ENCODE assay signal across 39 cellular contexts in the genomic region with DNA sequence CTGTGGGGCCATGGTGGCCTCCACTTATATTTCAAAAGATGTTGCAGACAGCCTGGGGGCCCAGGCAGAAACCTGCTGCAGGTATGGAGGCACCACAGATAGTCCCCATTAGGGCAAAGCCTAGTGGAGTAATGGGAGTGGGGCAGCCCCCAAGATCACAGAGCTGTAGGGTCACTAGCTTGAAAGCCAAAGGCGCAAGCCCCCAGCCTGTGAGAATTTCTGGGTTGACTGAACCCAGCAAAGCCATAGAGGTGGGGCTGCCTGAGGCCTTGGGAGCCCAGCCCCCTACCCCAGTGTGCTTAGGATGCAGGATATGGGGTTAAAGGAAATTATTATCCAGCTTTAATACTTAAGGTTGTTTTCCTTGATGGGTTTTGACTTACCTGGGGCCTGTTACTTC.
"Had no signal": no experiment of that assay in that cellular context is flagged by ENCODE, and none has a peak within 500 bp of the region (broad histone marks: within the 10 kb centered on the region; RNA-seq: fewer than 3 reads in every experiment).

No MANE protein-coding gene starts in this region.

- H3K4me3 ChIP-seq: adrenal gland, ascending aorta, body of pancreas, breast epithelium, cardiac muscle cell had no signal

- H3K27me3 Mint-ChIP-seq: activated naive CD4-positive, alpha-beta T cell treated with anti-CD3 and anti-CD28 coated beads, Interleukin-2, amount 10 ng/mL, durations not matched to agents 7 days and 5 days; activated naive CD4-positive, alpha-beta T cell treated with anti-CD3 and anti-CD28 coated beads, Interleukin-2, amount 50 U/mL, for 24 hours; activated naive CD8-positive, alpha-beta T cell; activated naive CD8-positive, alpha-beta T cell treated with anti-CD3 and anti-CD28 coated beads for 36 hours; activated naive CD8-positive, alpha-beta T cell treated with anti-CD3 and anti-CD28 coated beads, Interleukin-2, amount 10 ng/mL, durations not matched to agents 7 days and 5 days; activated naive CD8-positive, alpha-beta T cell treated with anti-CD3 and anti-CD28 coated beads, Interleukin-2, amount 50 U/mL, for 24 hours; activated T-cell treated with anti-CD3 and anti-CD28 coated beads, Interleukin-2, amount 50 U/mL, for 24 hours; activated T-helper 17 cell treated with anti-CD3 and anti-CD28 coated beads, Interleukin-2, amount 50 U/mL, for 72 hours; central memory CD8-positive, alpha-beta T cell had no signal

- FAIRE-seq: astrocyte, bronchial epithelial cell had no signal

- H3K9me3 Mint-ChIP-seq: activated naive CD4-positive, alpha-beta T cell treated with anti-CD3 and anti-CD28 coated beads for 36 hours; activated naive CD4-positive, alpha-beta T cell treated with anti-CD3 and anti-CD28 coated beads, Interleukin-2, amount 10 ng/mL, durations not matched to agents 7 days and 5 days; activated naive CD4-positive, alpha-beta T cell treated with anti-CD3 and anti-CD28 coated beads, Interleukin-2, amount 50 U/mL, for 24 hours; activated naive CD4-positive, alpha-beta T cell treated with anti-CD3 and anti-CD28 coated beads, Interleukin-2, amount 50 U/mL, for 72 hours; activated naive CD8-positive, alpha-beta T cell treated with anti-CD3 and anti-CD28 coated beads for 36 hours; activated naive CD8-positive, alpha-beta T cell treated with anti-CD3 and anti-CD28 coated beads, Interleukin-2, amount 50 U/mL, for 24 hours; activated T-cell treated with anti-CD3 and anti-CD28 coated beads, Interleukin-2, amount 50 U/mL, for 24 hours; activated T-cell treated with anti-CD3 and anti-CD28 coated beads, Interleukin-2, amount 50 U/mL, for 72 hours; activated T-helper 1 cell treated with anti-CD3 and anti-CD28 coated beads, Interleukin-12 subunit alpha, Interleukin-12 subunit beta, Interleukin-2, Interleukin-4 antibody, amounts not matched to agents 30 ng/mL and 10 ng/mL and 1 ng/mL, durations not matched to agents 14 hours and 24 hours and 36 hours; activated T-helper 2 cell treated with anti-CD3 and anti-CD28 coated beads, Interferon-gamma antibody, Interleukin-2, Interleukin-4, amounts not matched to agents 10 μg/mL and 5 μg/mL and 100 μg/mL, durations not matched to agents 14 hours and 24 hours and 36 hours had no signal

- H3K4me1 Mint-ChIP-seq: activated naive CD4-positive, alpha-beta T cell treated with anti-CD3 and anti-CD28 coated beads, Interleukin-2, amount 10 ng/mL, durations not matched to agents 7 days and 5 days; activated naive CD4-positive, alpha-beta T cell treated with anti-CD3 and anti-CD28 coated beads, Interleukin-2, amount 50 U/mL, for 24 hours; activated naive CD8-positive, alpha-beta T cell treated with anti-CD3 and anti-CD28 coated beads for 36 hours; activated naive CD8-positive, alpha-beta T cell treated with anti-CD3 and anti-CD28 coated beads, Interleukin-2, amount 10 ng/mL, durations not matched to agents 7 days and 5 days; activated naive CD8-positive, alpha-beta T cell treated with anti-CD3 and anti-CD28 coated beads, Interleukin-2, amount 50 U/mL, for 24 hours; activated T-helper 17 cell treated with anti-CD3 and anti-CD28 coated beads, Interleukin-2, amount 50 U/mL, for 72 hours; central memory CD8-positive, alpha-beta T cell had no signal

- ATAC-seq: activated naive CD4-positive, alpha-beta T cell treated with anti-CD3 and anti-CD28 coated beads, Interleukin-2, amount 50 U/mL, for 72 hours; activated naive CD8-positive, alpha-beta T cell treated with anti-CD3 and anti-CD28 coated beads, Interleukin-2, amount 50 U/mL, for 24 hours; activated T-cell treated with anti-CD3 and anti-CD28 coated beads, Interleukin-2, amount 50 U/mL, for 4 hours; activated T-cell treated with anti-CD3 and anti-CD28 coated beads, Interleukin-2, amount 50 U/mL, for 72 hours; activated T-helper 17 cell treated with anti-CD3 and anti-CD28 coated beads, Interleukin-2, amount 50 U/mL, for 72 hours; body of pancreas had no signal

- H3K27ac ChIP-seq: adrenal gland, ascending aorta, body of pancreas, brain microvascular endothelial cell, breast epithelium, cardiac muscle cell had no signal

- H3K27me3 ChIP-seq: adrenal gland, ascending aorta, body of pancreas, brain microvascular endothelial cell, breast epithelium, cardiac muscle cell had no signal

- H3K36me3 ChIP-seq: adrenal gland, ascending aorta, brain microvascular endothelial cell, breast epithelium, cardiac muscle cell had no signal

- DNase-seq: activated effector memory CD4-positive, alpha-beta T cell treated with anti-CD3 and anti-CD28 coated beads, Interleukin-2, amount 50 U/mL, for 16 hours; activated effector memory CD4-positive, alpha-beta T cell treated with Interleukin-2 at 50 U/mL for 16 hours; activated gamma-delta T cell; activated gamma-delta T cell treated with Interleukin-2 at 50 U/mL for 16 hours; activated naive CD4-positive, alpha-beta T cell; activated naive CD4-positive, alpha-beta T cell treated with anti-CD3 and anti-CD28 coated beads for 36 hours; activated naive CD4-positive, alpha-beta T cell treated with anti-CD3 and anti-CD28 coated beads, Interleukin-2, amount 10 ng/mL, durations not matched to agents 7 days and 5 days; activated naive CD4-positive, alpha-beta T cell treated with anti-CD3 and anti-CD28 coated beads, Interleukin-2, amount 50 U/mL, for 16 hours; activated naive CD4-positive, alpha-beta T cell treated with Interleukin-2 at 50 U/mL for 16 hours; activated naive CD8-positive, alpha-beta T cell treated with anti-CD3 and anti-CD28 coated beads for 36 hours; activated naive CD8-positive, alpha-beta T cell treated with anti-CD3 and anti-CD28 coated beads, Interleukin-2, amount 10 ng/mL, durations not matched to agents 7 days and 5 days; activated naive CD8-positive, alpha-beta T cell treated with anti-CD3 and anti-CD28 coated beads, Interleukin-2, amount 50 U/mL, for 24 hours; activated T-cell treated with anti-CD3 and anti-CD28 coated beads, Interleukin-2, amount 50 U/mL, for 1 hour; activated T-cell treated with anti-CD3 and anti-CD28 coated beads, Interleukin-2, amount 50 U/mL, for 24 hours; activated T-cell treated with anti-CD3 and anti-CD28 coated beads, Interleukin-2, amount 50 U/mL, for 4 hours; activated T-cell treated with anti-CD3 and anti-CD28 coated beads, Interleukin-2, amount 50 U/mL, for 48 hours; activated T-cell treated with anti-CD3 and anti-CD28 coated beads, Interleukin-2, amount 50 U/mL, for 72 hours; adrenal gland; amniotic stem cell; amygdala; anterior cingulate cortex; body of pancreas; brain microvascular endothelial cell; caudate nucleus; central memory CD4-positive, alpha-beta T cell; cerebellar nuclear complex had no signal

- H3K4me1 ChIP-seq: adrenal gland, ascending aorta, body of pancreas, breast epithelium had no signal

- H3K9me3 ChIP-seq: adrenal gland, ascending aorta, body of pancreas, breast epithelium had no signal

- H3K4me3 Mint-ChIP-seq: activated naive CD4-positive, alpha-beta T cell treated with anti-CD3 and anti-CD28 coated beads for 36 hours; activated naive CD4-positive, alpha-beta T cell treated with anti-CD3 and anti-CD28 coated beads, Interleukin-2, amount 10 ng/mL, durations not matched to agents 7 days and 5 days; activated naive CD4-positive, alpha-beta T cell treated with anti-CD3 and anti-CD28 coated beads, Interleukin-2, amount 50 U/mL, for 24 hours; activated naive CD8-positive, alpha-beta T cell; activated naive CD8-positive, alpha-beta T cell treated with anti-CD3 and anti-CD28 coated beads for 36 hours; activated naive CD8-positive, alpha-beta T cell treated with anti-CD3 and anti-CD28 coated beads, Interleukin-2, amount 10 ng/mL, durations not matched to agents 7 days and 5 days; activated naive CD8-positive, alpha-beta T cell treated with anti-CD3 and anti-CD28 coated beads, Interleukin-2, amount 50 U/mL, for 24 hours; activated T-cell treated with anti-CD3 and anti-CD28 coated beads, Interleukin-2, amount 50 U/mL, for 24 hours; activated T-cell treated with anti-CD3 and anti-CD28 coated beads, Interleukin-2, amount 50 U/mL, for 4 hours; activated T-cell treated with anti-CD3 and anti-CD28 coated beads, Interleukin-2, amount 50 U/mL, for 72 hours; activated T-helper 1 cell treated with anti-CD3 and anti-CD28 coated beads, Interleukin-12 subunit alpha, Interleukin-12 subunit beta, Interleukin-2, Interleukin-4 antibody, amounts not matched to agents 30 ng/mL and 10 ng/mL and 1 ng/mL, durations not matched to agents 14 hours and 24 hours and 36 hours; activated T-helper 17 cell treated with anti-CD3 and anti-CD28 coated beads, Interleukin-2, amount 50 U/mL, for 72 hours; brain; central memory CD8-positive, alpha-beta T cell had no signal

- H3K27ac Mint-ChIP-seq: activated naive CD4-positive, alpha-beta T cell treated with anti-CD3 and anti-CD28 coated beads for 36 hours; activated naive CD4-positive, alpha-beta T cell treated with anti-CD3 and anti-CD28 coated beads, Interleukin-2, amount 10 ng/mL, durations not matched to agents 7 days and 5 days; activated naive CD4-positive, alpha-beta T cell treated with anti-CD3 and anti-CD28 coated beads, Interleukin-2, amount 50 U/mL, for 24 hours; activated naive CD4-positive, alpha-beta T cell treated with anti-CD3 and anti-CD28 coated beads, Interleukin-2, amount 50 U/mL, for 72 hours; activated naive CD8-positive, alpha-beta T cell; activated naive CD8-positive, alpha-beta T cell treated with anti-CD3 and anti-CD28 coated beads for 36 hours; activated naive CD8-positive, alpha-beta T cell treated with anti-CD3 and anti-CD28 coated beads, Interleukin-2, amount 10 ng/mL, durations not matched to agents 7 days and 5 days; activated naive CD8-positive, alpha-beta T cell treated with anti-CD3 and anti-CD28 coated beads, Interleukin-2, amount 50 U/mL, for 24 hours; activated T-cell treated with anti-CD3 and anti-CD28 coated beads, Interleukin-2, amount 50 U/mL, for 24 hours; activated T-cell treated with anti-CD3 and anti-CD28 coated beads, Interleukin-2, amount 50 U/mL, for 72 hours; activated T-helper 1 cell treated with anti-CD3 and anti-CD28 coated beads, Interleukin-12 subunit alpha, Interleukin-12 subunit beta, Interleukin-2, Interleukin-4 antibody, amounts not matched to agents 30 ng/mL and 10 ng/mL and 1 ng/mL, durations not matched to agents 14 hours and 24 hours and 36 hours; activated T-helper 17 cell treated with anti-CD3 and anti-CD28 coated beads, Interleukin-2, amount 50 U/mL, for 72 hours; activated T-helper 2 cell treated with anti-CD3 and anti-CD28 coated beads, Interferon-gamma antibody, Interleukin-2, Interleukin-4, amounts not matched to agents 10 μg/mL and 5 μg/mL and 100 μg/mL, durations not matched to agents 14 hours and 24 hours and 36 hours; brain had no signal

- H3K36me3 Mint-ChIP-seq: activated naive CD4-positive, alpha-beta T cell treated with anti-CD3 and anti-CD28 coated beads, Interleukin-2, amount 10 ng/mL, durations not matched to agents 7 days and 5 days; activated naive CD4-positive, alpha-beta T cell treated with anti-CD3 and anti-CD28 coated beads, Interleukin-2, amount 50 U/mL, for 24 hours; activated naive CD4-positive, alpha-beta T cell treated with anti-CD3 and anti-CD28 coated beads, Interleukin-2, amount 50 U/mL, for 72 hours; activated naive CD8-positive, alpha-beta T cell; activated naive CD8-positive, alpha-beta T cell treated with anti-CD3 and anti-CD28 coated beads for 36 hours; activated naive CD8-positive, alpha-beta T cell treated with anti-CD3 and anti-CD28 coated beads, Interleukin-2, amount 10 ng/mL, durations not matched to agents 7 days and 5 days; brain had no signal
